31 cellular contexts compared by ENCODE assay signal in the genomic region with DNA sequence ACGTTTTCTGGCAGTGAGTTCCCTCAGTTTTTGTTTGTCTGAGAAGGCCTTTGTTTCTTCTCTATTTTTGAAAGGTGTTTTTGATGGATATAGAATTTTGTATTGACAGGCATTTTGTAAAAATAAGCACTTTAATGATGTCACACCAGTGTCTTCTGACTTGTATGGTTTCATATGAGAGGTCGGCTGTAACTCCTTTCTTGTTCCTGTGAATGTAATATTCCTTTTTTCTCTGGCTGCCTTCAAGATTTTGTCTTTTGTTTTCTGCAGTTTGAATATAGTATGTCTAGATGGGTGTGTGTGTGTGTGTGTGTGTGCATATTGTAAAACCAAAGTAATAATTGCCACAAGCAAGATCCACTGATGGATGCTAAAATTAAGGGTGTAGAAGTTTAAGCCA.
A peak's percentile ranks its signal among the peaks of the same experiment; 100 is the strongest.
DNase-seq lines count a peak whose midpoint lies in the region; ATAC-seq, FAIRE-seq and TF ChIP-seq lines count a peak whose summit lies in the region.
"Had no signal": no experiment of that assay in that cellular context is flagged by ENCODE, and none has a peak within 500 bp of the region (broad histone marks: within the 10 kb centered on the region; RNA-seq: fewer than 3 reads in every experiment).

No MANE protein-coding gene starts in this region.

- intact Hi-C loops in K562 (cut with micrococcal nuclease) = no loop called here

- in situ Hi-C loops in K562 (cut with MboI) (no loop called here), G401 (cut with HindIII; ENCODE audit: low sequenced_read_pairs) (no loop called here)

- H3K27ac ChIP-seq in HEK293 (ENCODE audit: extremely low read depth, low read depth, low read length) = no peak overlapping the region
- H3K27ac ChIP-seq in K562 (ENCODE audit: extremely low read depth, low read depth, low read length) = no peak overlapping the region
- H3K27ac ChIP-seq: 22Rv1; A549; BLaER1; BLaER1 treated with 17β-estradiol and CSF1 and Interleukin-3, amounts not matched to agents 10 nM and 100 nM; C4-2B had no signal

- H2AFZ ChIP-seq in K562 (ENCODE audit: low read depth, low read length) = no peak overlapping the region

- peaks cover 0 to 9% of the 10 kb centered on the region in 2 experiments; a peak in 3 of 5 replicates for H3K27me3 ChIP-seq in K562 (ENCODE audit: control insufficient read depth in 2 of 2, insufficient read depth in 2 of 2, low read length in 2 of 2)
- H3K27me3 ChIP-seq: BE2C; BLaER1; BLaER1 treated with 17β-estradiol and CSF1 and Interleukin-3, amounts not matched to agents 10 nM and 100 nM had no signal

- BruUV-seq in K562 (replicated peaks; lab: Mats Ljungman, UMichigan) = no TSS peak

- 0% methylated on average over 2 of the region's 2 CpGs for WGBS in K562 (ENCODE audit: insufficient coverage, low coverage, missing lambda C conversion rate)

- DNase-seq in K562 (ENCODE audit: extremely low read depth in 1 of 4, low spot score in 3 of 4) (no peak), G401 (ENCODE audit: low spot score) (no peak)
- DNase-seq in stimulated activated naive CD4-positive, alpha-beta T cell (lab: John Stamatoyannopoulos, UW) = no peak
- DNase-seq: 8988T; ACHN; AML-193; BE2C; C1 segment of cervical spinal cord; Caco-2; Calu3; CD4-positive, alpha-beta memory T cell; CD4-positive, alpha-beta T cell; CD4-positive, CD25-positive, alpha-beta regulatory T cell; CD8-positive, alpha-beta memory T cell; CD8-positive, alpha-beta T cell; COR-L47; DMS 273 treated with DMSO at 0.1 percent for 48 hours; DMS153; DMS53; DMS79; DMS79 treated with DMSO at 0.1 percent for 48 hours; DND-41; EL had no signal

- no peak overlapping the region for H3K4me2 ChIP-seq in K562 (ENCODE audit: insufficient read depth, low read length)
- H3K4me2 ChIP-seq: A549; BLaER1; BLaER1 treated with 17β-estradiol and CSF1 and Interleukin-3, amounts not matched to agents 10 nM and 100 nM had no signal

- H3K79me2 ChIP-seq in K562 (ENCODE audit: control insufficient read depth, insufficient read depth, low read length) = no peaks in the 10 kb centered on the region

- H4K20me1 ChIP-seq in K562 (replicated peaks; ENCODE audit: control insufficient read depth, insufficient read depth, low read length) = no peaks in the 10 kb centered on the region
- H4K20me1 ChIP-seq: BLaER1 had no signal

- no peak for TF ChIP-seq POLR2A in K562 (conservative IDR thresholded peaks at IDR 0.05)

- H3K9ac ChIP-seq in K562 (ENCODE audit: insufficient read depth in 1 of 2, low read depth in 2 of 2, low read length in 2 of 2) = no peak overlapping the region
- H3K9ac ChIP-seq: BLaER1; BLaER1 treated with 17β-estradiol and CSF1 and Interleukin-3, amounts not matched to agents 10 nM and 100 nM had no signal

- no peaks in the 10 kb centered on the region for H3K4me1 ChIP-seq in HEK293 (ENCODE audit: control insufficient read depth, insufficient read depth, low read length)
- H3K4me1 ChIP-seq in K562 (replicated peaks in 1 of 2; ENCODE audit: control insufficient read depth in 2 of 2, insufficient read depth in 2 of 2, low read length in 2 of 2) = no peaks in the 10 kb centered on the region; a peak in 1 of 5 replicates
- H3K4me1 ChIP-seq: A549; BE2C; BLaER1; BLaER1 treated with 17β-estradiol and CSF1 and Interleukin-3, amounts not matched to agents 10 nM and 100 nM; Caco-2 had no signal

- CTCF ChIA-PET in HEK293 (lab: Yijun Ruan, JAX) = no interaction called here
- CTCF ChIA-PET in K562 (lab: Yijun Ruan, JAX; ENCODE audit: low intra/inter-chr PET ratio) = no interaction called here

- no peak for TF ChIP-seq EP300 in K562 (IDR thresholded peaks at IDR 0.05; ENCODE audit: low read length)

- no peaks in the 10 kb centered on the region for H3K36me3 ChIP-seq in HEK293 (ENCODE audit: control insufficient read depth in 2 of 2, insufficient read depth in 1 of 2, low read length in 2 of 2)
- H3K36me3 ChIP-seq in K562 (ENCODE audit: control insufficient read depth, insufficient read depth, low read length) = no peaks in the 10 kb centered on the region
- H3K36me3 ChIP-seq: BE2C, BLaER1 had no signal

- H3K4me3 ChIP-seq in HEK293 (ENCODE audit: low read depth, low read length) = no peak overlapping the region
- no peak overlapping the region for H3K4me3 ChIP-seq in K562
- H3K4me3 ChIP-seq: A549; BLaER1; BLaER1 treated with 17β-estradiol and CSF1 and Interleukin-3, amounts not matched to agents 10 nM and 100 nM had no signal

- FAIRE-seq in K562 (lab: Jason Lieb, UNC) = no peak
- FAIRE-seq: A204.1, A549, D721Med had no signal

- POLR2A ChIA-PET in HEK293 (lab: Yijun Ruan, JAX) = no interaction called here
- POLR2A ChIA-PET in K562 (lab: Yijun Ruan, JAX) = no interaction called here

- TF ChIP-seq CTCF in HEK293 (tag by site-specific recombination; IDR thresholded peaks at IDR 0.05) (no peak), K562 (IDR thresholded peaks at IDR 0.05 in 2 of 3, conservative IDR thresholded peaks at IDR 0.05 in 1 of 3; ENCODE audit: insufficient read depth in 2 of 3, low read depth in 1 of 3, low read length in 3 of 3) (no peak)

- no peak for TF ChIP-seq RAD21 in K562 (CRISPR knock-in tag; conservative IDR thresholded peaks at IDR 0.05 in 1 of 2, IDR thresholded peaks at IDR 0.05 in 1 of 2)

- no peaks in the 10 kb centered on the region for H3K9me1 ChIP-seq in K562 (ENCODE audit: control insufficient read depth, insufficient read depth, low read length)

- no peaks in the 10 kb centered on the region for H3K9me3 ChIP-seq in HEK293 (ENCODE audit: control insufficient read depth, insufficient read depth, low read depth, low read length)
- H3K9me3 ChIP-seq in K562 (replicated peaks; ENCODE audit: control insufficient read depth, insufficient read depth, low read depth, low read length) = no peaks in the 10 kb centered on the region
- H3K9me3 ChIP-seq: A549, BE2C, BLaER1, Caco-2 had no signal

- ATAC-seq in K562 = no peak
- ATAC-seq: A549; CD8-positive, alpha-beta T cell had no signal

TF ChIP-seq in HEK293, 187 proteins besides CTCF, POLR2A, EP300 and RAD21:
- TF ChIP-seq ZNF146 (tag by site-specific recombination; IDR thresholded peaks at IDR 0.05) = peak; percentile 71; the same call in 1 of the 2 replicates
- no peak for TF ChIP-seq SP3 (tag by site-specific recombination; IDR thresholded peaks at IDR 0.05)

TF ChIP-seq in K562, 482 proteins besides CTCF, POLR2A, EP300 and RAD21:
- TF ChIP-seq RBM25 (IDR thresholded peaks at IDR 0.05; ENCODE audit: low read depth, low read length, severe bottlenecking) = peak; percentile 30
- TF ChIP-seq ZNF444 (CRISPR knock-in tag; IDR thresholded peaks at IDR 0.05) = no peak
- TF ChIP-seq, protein P1, sequence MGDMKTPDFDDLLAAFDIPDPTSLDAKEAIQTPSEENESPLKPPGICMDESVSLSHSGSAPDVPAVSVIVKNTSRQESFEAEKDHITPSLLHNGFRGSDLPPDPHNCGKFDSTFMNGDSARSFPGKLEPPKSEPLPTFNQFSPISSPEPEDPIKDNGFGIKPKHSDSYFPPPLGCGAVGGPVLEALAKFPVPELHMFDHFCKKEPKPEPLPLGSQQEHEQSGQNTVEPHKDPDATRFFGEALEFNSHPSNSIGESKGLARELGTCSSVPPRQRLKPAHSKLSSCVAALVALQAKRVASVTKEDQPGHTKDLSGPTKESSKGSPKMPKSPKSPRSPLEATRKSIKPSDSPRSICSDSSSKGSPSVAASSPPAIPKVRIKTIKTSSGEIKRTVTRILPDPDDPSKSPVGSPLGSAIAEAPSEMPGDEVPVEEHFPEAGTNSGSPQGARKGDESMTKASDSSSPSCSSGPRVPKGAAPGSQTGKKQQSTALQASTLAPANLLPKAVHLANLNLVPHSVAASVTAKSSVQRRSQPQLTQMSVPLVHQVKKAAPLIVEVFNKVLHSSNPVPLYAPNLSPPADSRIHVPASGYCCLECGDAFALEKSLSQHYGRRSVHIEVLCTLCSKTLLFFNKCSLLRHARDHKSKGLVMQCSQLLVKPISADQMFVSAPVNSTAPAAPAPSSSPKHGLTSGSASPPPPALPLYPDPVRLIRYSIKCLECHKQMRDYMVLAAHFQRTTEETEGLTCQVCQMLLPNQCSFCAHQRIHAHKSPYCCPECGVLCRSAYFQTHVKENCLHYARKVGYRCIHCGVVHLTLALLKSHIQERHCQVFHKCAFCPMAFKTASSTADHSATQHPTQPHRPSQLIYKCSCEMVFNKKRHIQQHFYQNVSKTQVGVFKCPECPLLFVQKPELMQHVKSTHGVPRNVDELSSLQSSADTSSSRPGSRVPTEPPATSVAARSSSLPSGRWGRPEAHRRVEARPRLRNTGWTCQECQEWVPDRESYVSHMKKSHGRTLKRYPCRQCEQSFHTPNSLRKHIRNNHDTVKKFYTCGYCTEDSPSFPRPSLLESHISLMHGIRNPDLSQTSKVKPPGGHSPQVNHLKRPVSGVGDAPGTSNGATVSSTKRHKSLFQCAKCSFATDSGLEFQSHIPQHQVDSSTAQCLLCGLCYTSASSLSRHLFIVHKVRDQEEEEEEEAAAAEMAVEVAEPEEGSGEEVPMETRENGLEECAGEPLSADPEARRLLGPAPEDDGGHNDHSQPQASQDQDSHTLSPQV (IDR thresholded peaks at IDR 0.05) = no peak
- no peak for TF ChIP-seq BCOR (IDR thresholded peaks at IDR 0.05)
- no peak for TF ChIP-seq TOE1 (IDR thresholded peaks at IDR 0.05; ENCODE audit: borderline replicate concordance)
- no peak for TF ChIP-seq TOE1 (CRISPR knock-in tag; IDR thresholded peaks at IDR 0.05; ENCODE audit: borderline replicate concordance, low read depth)
- TF ChIP-seq ZNF408 (CRISPR knock-in tag; IDR thresholded peaks at IDR 0.05; ENCODE audit: low read depth) = no peak
- peak; percentile 78 for TF ChIP-seq ZNF146 (CRISPR knock-in tag; IDR thresholded peaks at IDR 0.05; ENCODE audit: unreplicated experiment)
- no peak for TF ChIP-seq RFX1 (IDR thresholded peaks at IDR 0.05)
- TF ChIP-seq MEIS2 (IDR thresholded peaks at IDR 0.05; ENCODE audit: partially characterized antibody) = no peak
- no peak for TF ChIP-seq PPARD (CRISPR knock-in tag; IDR thresholded peaks at IDR 0.05)
